ENCODE assay signal across 8 cellular contexts in genomic region chr11:45079943-45080719, GRCh38.
DNase-seq lines count a peak whose midpoint lies in the region; ATAC-seq, FAIRE-seq and TF ChIP-seq lines count a peak whose summit lies in the region.

No MANE protein-coding gene starts in this region.

- DNase-seq in MM.1S (peak; percentile 68), kidney (peak; percentile 63), PC-9 (no peak)
- peak; percentile 83 for DNase-seq in activated CD8-positive, alpha-beta memory T cell treated with anti-CD3 and anti-CD28 coated beads, Interleukin-2, amount 10 ng/mL, durations not matched to agents 7 days and 5 days

- peaks cover 51% of the 10 kb centered on the region for H3K4me1 Mint-ChIP-seq in activated CD8-positive, alpha-beta memory T cell treated with anti-CD3 and anti-CD28 coated beads, Interleukin-2, amount 10 ng/mL, durations not matched to agents 7 days and 5 days

- H3K27me3 Mint-ChIP-seq in activated CD8-positive, alpha-beta memory T cell treated with anti-CD3 and anti-CD28 coated beads, Interleukin-2, amount 10 ng/mL, durations not matched to agents 7 days and 5 days, result no peaks in the 10 kb centered on the region

- 0 out of 2 replicates have a peak, but pooled peaks have one; percentile 5 for TF ChIP-seq CTCF in MM.1S (IDR thresholded peaks at IDR 0.05; ENCODE audit: low read length)
- no peak for TF ChIP-seq CTCF in kidney (IDR thresholded peaks at IDR 0.05; ENCODE audit: borderline replicate concordance, extremely low read depth, insufficient read depth)
- no peak for TF ChIP-seq CTCF in PC-9 (conservative IDR thresholded peaks at IDR 0.05)

- no peak overlapping the region for H3K4me3 Mint-ChIP-seq in activated CD8-positive, alpha-beta memory T cell treated with anti-CD3 and anti-CD28 coated beads, Interleukin-2, amount 10 ng/mL, durations not matched to agents 7 days and 5 days

- H3K27ac ChIP-seq in MM.1S (ENCODE audit: low read length) (peak overlapping the region; percentile 53), kidney (ENCODE audit: low read depth in 2 of 2, low read length in 2 of 2) (no peak overlapping the region), stomach smooth muscle (ENCODE audit: low read length) (peak overlapping the region; percentile 71), PC-9 (no peak overlapping the region)

- H3K4me1 ChIP-seq in MM.1S (ENCODE audit: low read length) (peaks cover 29% of the 10 kb centered on the region), kidney (ENCODE audit: control insufficient read depth in 1 of 2, insufficient read depth in 1 of 2, low read depth in 1 of 2, low read length in 2 of 2) (peaks cover 0 to 2% of the 10 kb centered on the region in 2 donors), stomach smooth muscle (ENCODE audit: control insufficient read depth, insufficient read depth, low read length) (peaks cover 21% of the 10 kb centered on the region), PC-9 (replicated peaks; ENCODE audit: insufficient read depth) (no peaks in the 10 kb centered on the region)

- H3F3A ChIP-seq in MM.1S (ENCODE audit: insufficient read depth, low read length) (peaks cover 4% of the 10 kb centered on the region; the same call in 1 of the 2 replicates), PC-9 (ENCODE audit: insufficient read depth, low read depth) (no peaks in the 10 kb centered on the region)

- no peaks in the 10 kb centered on the region for H4K20me1 ChIP-seq in MM.1S (ENCODE audit: insufficient read depth, low read length)
- no peaks in the 10 kb centered on the region for H4K20me1 ChIP-seq in PC-9 (ENCODE audit: insufficient read depth)

- intact Hi-C loops in kidney (cut with DNase I), result no loop called here
- intact Hi-C loops in PC-9 (cut with micrococcal nuclease; ENCODE audit: unreplicated experiment), result no loop called here

- no peaks in the 10 kb centered on the region for H3K9me2 ChIP-seq in MM.1S (replicated peaks; ENCODE audit: insufficient read depth, low read length)
- H3K9me2 ChIP-seq in PC-9 (ENCODE audit: insufficient read depth), result no peaks in the 10 kb centered on the region

- H3K27me3 ChIP-seq in MM.1S (replicated peaks; ENCODE audit: insufficient read depth, low read length), result no peaks in the 10 kb centered on the region
- H3K27me3 ChIP-seq in stomach smooth muscle (ENCODE audit: control insufficient read depth in 1 of 2, insufficient read depth in 2 of 2, low read length in 2 of 2), result peaks cover 0 to 8% of the 10 kb centered on the region in 2 donors
- H3K27me3 ChIP-seq in PC-9 (ENCODE audit: insufficient read depth, low read depth), result peaks cover 17% of the 10 kb centered on the region

- in situ Hi-C loops in GM18951 (cut with MboI; ENCODE audit: low sequenced_read_pairs, unreplicated experiment), result no loop called here

- peak overlapping the region; percentile 15; the same call in 1 of the 2 replicates for H3K4me2 ChIP-seq in MM.1S (ENCODE audit: low read depth, low read length)
- no peak overlapping the region for H3K4me2 ChIP-seq in PC-9

- peak; percentile 20 for TF ChIP-seq POLR2A in GM18951 (IDR thresholded peaks at IDR 0.05; ENCODE audit: extremely low read depth, insufficient read depth, insufficient read length)

- no TSS peak for BruUV-seq in PC-9 (replicated peaks; lab: Mats Ljungman, UMichigan)

- FAIRE-seq in kidney (lab: Jason Lieb, UNC), result no peak

- no peaks in the 10 kb centered on the region for H3K9me3 ChIP-seq in MM.1S (replicated peaks; ENCODE audit: insufficient read depth, low read length)
- no peaks in the 10 kb centered on the region for H3K9me3 ChIP-seq in kidney (ENCODE audit: control insufficient read depth in 1 of 2, low read length in 2 of 2)
- no peaks in the 10 kb centered on the region for H3K9me3 ChIP-seq in stomach smooth muscle (ENCODE audit: control insufficient read depth in 2 of 2, low read length in 2 of 2)
- no peaks in the 10 kb centered on the region for H3K9me3 ChIP-seq in PC-9 (ENCODE audit: insufficient read depth, low read depth)

- ATAC-seq in activated CD8-positive, alpha-beta memory T cell treated with anti-CD3 and anti-CD28 coated beads, Interleukin-2, amount 10 ng/mL, durations not matched to agents 7 days and 5 days, result peak; percentile 94
- ATAC-seq in GM21360 (IDR thresholded peaks at IDR 0.05; ENCODE audit: unreplicated experiment), result no peak
- no peak for ATAC-seq in GM19328 (IDR thresholded peaks at IDR 0.05; ENCODE audit: unreplicated experiment)

- CTCF ChIA-PET in activated CD8-positive, alpha-beta memory T cell treated with anti-CD3 and anti-CD28 coated beads, Interleukin-2, amount 10 ng/mL, durations not matched to agents 7 days and 5 days (lab: Charles Lee), result interaction anchor here (0.7 to 6.3 kb wide), 14 partner anchors 9 to 153 kb away, joined by 3 to 47 read pairs (median 4); no protein-coding TSS in a partner anchor
- CTCF ChIA-PET in PC-9 (lab: Charles Lee), result no interaction called here

- H3K36me3 Mint-ChIP-seq in activated CD8-positive, alpha-beta memory T cell treated with anti-CD3 and anti-CD28 coated beads, Interleukin-2, amount 10 ng/mL, durations not matched to agents 7 days and 5 days, result peaks cover 1% of the 10 kb centered on the region

- peak overlapping the region; percentile 88 for H3K27ac Mint-ChIP-seq in activated CD8-positive, alpha-beta memory T cell treated with anti-CD3 and anti-CD28 coated beads, Interleukin-2, amount 10 ng/mL, durations not matched to agents 7 days and 5 days

- no peak overlapping the region for H3K4me3 ChIP-seq in MM.1S (ENCODE audit: low read length)
- H3K4me3 ChIP-seq in kidney (ENCODE audit: low read length in 2 of 2), result no peak overlapping the region
- no peak overlapping the region for H3K4me3 ChIP-seq in stomach smooth muscle (ENCODE audit: low read length in 2 of 2)
- no peak overlapping the region for H3K4me3 ChIP-seq in PC-9

- H2AFZ ChIP-seq in MM.1S (ENCODE audit: low read length) (peak overlapping the region; percentile 75), PC-9 (no peak overlapping the region)

- H3K36me3 ChIP-seq in MM.1S (replicated peaks; ENCODE audit: insufficient read depth, low read length) (no peaks in the 10 kb centered on the region), kidney (ENCODE audit: control insufficient read depth in 1 of 2, insufficient read depth in 2 of 2, low read length in 2 of 2) (no peaks in the 10 kb centered on the region), stomach smooth muscle (ENCODE audit: control insufficient read depth in 2 of 2, insufficient read depth in 2 of 2, low read length in 2 of 2) (no peaks in the 10 kb centered on the region), PC-9 (ENCODE audit: low read depth) (no peaks in the 10 kb centered on the region)

- H3K9ac ChIP-seq in MM.1S (ENCODE audit: low read length) (peak overlapping the region; percentile 28; the same call in 1 of the 2 replicates), kidney (ENCODE audit: low read length in 2 of 2) (no peak overlapping the region), stomach smooth muscle (ENCODE audit: low read length in 2 of 2) (peak overlapping the region in 1 of 2 donors; percentile 24)

- peaks cover 4% of the 10 kb centered on the region for H3K9me3 Mint-ChIP-seq in activated CD8-positive, alpha-beta memory T cell treated with anti-CD3 and anti-CD28 coated beads, Interleukin-2, amount 10 ng/mL, durations not matched to agents 7 days and 5 days (ENCODE audit: low read depth)

- no peaks in the 10 kb centered on the region for H3K79me2 ChIP-seq in MM.1S (ENCODE audit: low read length)
- no peaks in the 10 kb centered on the region for H3K79me2 ChIP-seq in PC-9 (ENCODE audit: low read depth)

- POLR2A ChIA-PET in PC-9 (lab: Charles Lee; ENCODE audit: unreplicated experiment), result no interaction called here

Comparison
In these comparisons a context has a peak if more than half of its experiments do, and no peak if none do; other contexts are left out.
1. DNase-seq: peak in MM.1S (single experiment), activated CD8-positive, alpha-beta memory T cell treated with anti-CD3 and anti-CD28 coated beads, Interleukin-2, amount 10 ng/mL, durations not matched to agents 7 days and 5 days (single experiment) and kidney (single experiment); none in PC-9 (0 of 2).
2. H3K27ac ChIP-seq: peak in MM.1S (single experiment) and stomach smooth muscle (single experiment); none in kidney (0 of 2) and PC-9 (single experiment).